In the genomic region with DNA sequence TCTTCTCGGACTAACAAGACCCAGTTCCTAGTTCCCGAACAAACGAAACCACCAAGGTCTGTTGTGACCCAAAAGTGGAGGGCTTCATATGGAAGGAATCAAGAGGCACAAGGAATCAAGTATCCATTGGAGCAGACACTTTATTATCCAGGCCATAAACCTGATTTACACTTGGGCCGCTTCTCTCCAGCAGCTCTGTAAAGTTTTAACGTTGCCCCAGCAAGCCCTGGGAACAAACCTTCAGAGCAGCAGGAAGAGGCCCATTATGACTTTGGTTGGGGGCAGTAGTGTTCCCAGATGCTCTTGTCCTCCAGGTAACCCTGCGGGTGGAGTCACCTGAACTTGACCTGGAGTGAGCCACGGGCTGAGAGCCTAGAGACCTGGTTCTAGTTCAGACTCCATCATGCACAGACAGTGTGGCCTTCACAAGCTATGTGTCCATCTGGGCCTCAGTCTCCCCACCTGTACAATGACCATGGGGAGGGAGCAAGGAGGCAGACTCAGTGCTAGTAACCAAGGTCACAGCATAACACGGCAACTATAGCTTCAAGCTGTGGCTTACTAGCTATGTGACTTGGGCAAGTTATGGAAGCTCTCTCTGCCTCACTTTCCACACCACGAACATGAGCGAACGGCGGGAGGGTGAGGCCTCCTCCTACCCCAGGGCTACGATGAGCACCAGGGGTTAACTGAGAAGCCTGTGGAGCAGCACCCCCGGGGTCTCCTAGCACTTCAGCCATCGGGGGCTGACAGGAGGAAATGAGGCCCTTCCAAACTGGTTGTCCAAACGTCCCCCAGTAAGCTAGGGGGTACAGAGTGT, we compare ENCODE assay signal across 27 cellular contexts.
DNase-seq lines count a peak whose midpoint lies in the region; ATAC-seq and TF ChIP-seq lines count a peak whose summit lies in the region.
"Had no signal": no experiment of that assay in that cellular context is flagged by ENCODE, and none has a peak within 500 bp of the region (broad histone marks: within the 10 kb centered on the region; RNA-seq: fewer than 3 reads in every experiment).

No MANE protein-coding gene starts in this region.

- H3K27me3 Mint-ChIP-seq in WTC11 (ENCODE audit: low read depth), result no peaks in the 10 kb centered on the region
- peaks cover 11% of the 10 kb centered on the region for H3K27me3 Mint-ChIP-seq in mesothelial cell of epicardium (ENCODE audit: low read depth)

- H3K36me3 Mint-ChIP-seq in WTC11 (no peaks in the 10 kb centered on the region), mesothelial cell of epicardium (no peaks in the 10 kb centered on the region)
- no peaks in the 10 kb centered on the region for H3K36me3 Mint-ChIP-seq in stimulated activated effector memory CD8-positive, alpha-beta T cell treated with anti-CD3 and anti-CD28 coated beads, Interleukin-12 subunit alpha, Interleukin-12 subunit beta, amount 100 ng/mL, for 72 hours
- H3K36me3 Mint-ChIP-seq: activated naive CD8-positive, alpha-beta T cell treated with anti-CD3 and anti-CD28 coated beads for 36 hours; natural killer cell treated with Interleukin-12 subunit alpha and Interleukin-12 subunit beta and Interleukin-15 and Interleukin-18, amount 100 ng/mL, for 72 hours had no signal

- CTCF ChIA-PET in HEK293 (lab: Yijun Ruan, JAX) (interaction anchor here (0.8 to 1.0 kb wide), 2 partner anchors 156 to 158 kb away, joined by 4 to 5 read pairs; no protein-coding TSS in a partner anchor), WTC11 (lab: Charles Lee) (interaction anchor here (0.9 to 1.0 kb wide), 3 partner anchors 10 to 158 kb away, joined by 3 to 4 read pairs (median 3); no protein-coding TSS in a partner anchor)

- H3K27ac ChIP-seq in HEK293 (ENCODE audit: extremely low read depth, low read depth, low read length), result no peak overlapping the region
- H3K27ac ChIP-seq: BLaER1, cardiac muscle cell, pancreas, thyroid gland had no signal

- H3K9me3 ChIP-seq in HEK293 (ENCODE audit: control insufficient read depth, insufficient read depth, low read depth, low read length), result no peaks in the 10 kb centered on the region
- H3K9me3 ChIP-seq: BLaER1, pancreas, thyroid gland had no signal

- H3K27ac Mint-ChIP-seq in WTC11, result no peak overlapping the region
- H3K27ac Mint-ChIP-seq in mesothelial cell of epicardium, result peak overlapping the region; percentile 44
- H3K27ac Mint-ChIP-seq in stimulated activated effector memory CD8-positive, alpha-beta T cell treated with anti-CD3 and anti-CD28 coated beads, Interleukin-12 subunit alpha, Interleukin-12 subunit beta, amount 100 ng/mL, for 72 hours, result no peak overlapping the region
- H3K27ac Mint-ChIP-seq: activated naive CD8-positive, alpha-beta T cell treated with anti-CD3 and anti-CD28 coated beads for 36 hours; activated T-helper 2 cell treated with anti-CD3 and anti-CD28 coated beads, Interferon-gamma antibody, Interleukin-2, Interleukin-4, amounts not matched to agents 10 μg/mL and 5 μg/mL and 100 μg/mL, durations not matched to agents 14 hours and 24 hours and 36 hours; natural killer cell treated with Interleukin-12 subunit alpha and Interleukin-12 subunit beta and Interleukin-15 and Interleukin-18, amount 100 ng/mL, for 72 hours had no signal

- H3K4me1 ChIP-seq in HEK293 (ENCODE audit: control insufficient read depth, insufficient read depth, low read length), result no peaks in the 10 kb centered on the region
- H3K4me1 ChIP-seq: pancreas, thyroid gland had no signal

- POLR2A ChIA-PET in HEK293 (lab: Yijun Ruan, JAX), result no interaction called here
- POLR2A ChIA-PET in WTC11 (lab: Charles Lee), result no interaction called here

- peak; percentile 1 for DNase-seq in WTC11 (ENCODE audit: low spot score)
- peak in 1 of 2 experiments; percentile 12 for DNase-seq in mesothelial cell of epicardium (ENCODE audit: low spot score in 2 of 2, unreplicated experiment in 2 of 2)
- DNase-seq in stimulated activated effector memory CD8-positive, alpha-beta T cell treated with anti-CD3 and anti-CD28 coated beads, Interleukin-12 subunit alpha, Interleukin-12 subunit beta, amount 100 ng/mL, for 72 hours (ENCODE audit: low spot score in 2 of 2), result no peak
- no peak for DNase-seq in NCI-H146 treated with DMSO at 0.1 percent for 48 hours (lab: John Stamatoyannopoulos, UW; ENCODE audit: unreplicated experiment)
- DNase-seq in NOMO-1 (lab: John Stamatoyannopoulos, UW; ENCODE audit: unreplicated experiment in 2 of 2), result no peak
- DNase-seq in NCI-H2107 treated with DMSO at 0.1 percent for 48 hours (lab: John Stamatoyannopoulos, UW; ENCODE audit: unreplicated experiment), result no peak
- DNase-seq: activated CD4-positive, alpha-beta T cell treated with anti-CD3 and anti-CD28 coated beads for 4 hours; activated naive CD8-positive, alpha-beta T cell treated with anti-CD3 and anti-CD28 coated beads for 36 hours; DMS153; foreskin melanocyte; MM.1S; NCI-H2029; NCI-H526; PC-3; retina; SHP77; stimulated activated CD8-positive, alpha-beta memory T cell treated with anti-CD3 and anti-CD28 coated beads, Interleukin-4, amount 100 ng/mL, for 48 hours; stimulated activated naive CD8-positive, alpha-beta T cell treated with anti-CD3 and anti-CD28 coated beads, Interleukin-15, amount 100 ng/mL, for 72 hours; thyroid gland had no signal

- H3K4me1 Mint-ChIP-seq in WTC11, result peaks cover 12% of the 10 kb centered on the region; the same call in 1 of the 2 replicates
- H3K4me1 Mint-ChIP-seq in mesothelial cell of epicardium, result peaks cover 16% of the 10 kb centered on the region
- H3K4me1 Mint-ChIP-seq in stimulated activated effector memory CD8-positive, alpha-beta T cell treated with anti-CD3 and anti-CD28 coated beads, Interleukin-12 subunit alpha, Interleukin-12 subunit beta, amount 100 ng/mL, for 72 hours, result no peaks in the 10 kb centered on the region
- H3K4me1 Mint-ChIP-seq: activated naive CD8-positive, alpha-beta T cell treated with anti-CD3 and anti-CD28 coated beads for 36 hours; stimulated activated naive CD8-positive, alpha-beta T cell treated with anti-CD3 and anti-CD28 coated beads, Interleukin-15, amount 100 ng/mL, for 72 hours had no signal

- TF ChIP-seq CTCF in HEK293 (tag by site-specific recombination; IDR thresholded peaks at IDR 0.05), result no peak
- TF ChIP-seq CTCF in WTC11 (IDR thresholded peaks at IDR 0.05), result no peak
- TF ChIP-seq CTCF in mesothelial cell of epicardium (IDR thresholded peaks at IDR 0.05; ENCODE audit: unreplicated experiment), result no peak

- H3K9me3 Mint-ChIP-seq in WTC11 (no peaks in the 10 kb centered on the region), mesothelial cell of epicardium (no peaks in the 10 kb centered on the region)
- H3K9me3 Mint-ChIP-seq in stimulated activated effector memory CD8-positive, alpha-beta T cell treated with anti-CD3 and anti-CD28 coated beads, Interleukin-12 subunit alpha, Interleukin-12 subunit beta, amount 100 ng/mL, for 72 hours, result no peaks in the 10 kb centered on the region
- H3K9me3 Mint-ChIP-seq: activated naive CD8-positive, alpha-beta T cell treated with anti-CD3 and anti-CD28 coated beads for 36 hours; activated T-helper 2 cell treated with anti-CD3 and anti-CD28 coated beads, Interferon-gamma antibody, Interleukin-2, Interleukin-4, amounts not matched to agents 10 μg/mL and 5 μg/mL and 100 μg/mL, durations not matched to agents 14 hours and 24 hours and 36 hours; natural killer cell treated with Interleukin-12 subunit alpha and Interleukin-12 subunit beta and Interleukin-15 and Interleukin-18, amount 100 ng/mL, for 72 hours; stimulated activated naive CD8-positive, alpha-beta T cell treated with anti-CD3 and anti-CD28 coated beads, Interleukin-15, amount 100 ng/mL, for 72 hours had no signal

- H3K4me3 ChIP-seq in HEK293 (ENCODE audit: low read depth, low read length), result no peak overlapping the region
- H3K4me3 ChIP-seq: BLaER1, cardiac muscle cell, lung, pancreas, thyroid gland had no signal

- no peaks in the 10 kb centered on the region for H3K36me3 ChIP-seq in HEK293 (ENCODE audit: control insufficient read depth in 2 of 2, insufficient read depth in 1 of 2, low read length in 2 of 2)
- H3K36me3 ChIP-seq: BLaER1, cardiac muscle cell, pancreas, thyroid gland had no signal

- no peak for ATAC-seq in WTC11
- ATAC-seq in stimulated activated effector memory CD8-positive, alpha-beta T cell treated with anti-CD3 and anti-CD28 coated beads, Interleukin-12 subunit alpha, Interleukin-12 subunit beta, amount 100 ng/mL, for 72 hours, result peak; percentile 33
- ATAC-seq: esophagus mucosa; natural killer cell treated with Interleukin-12 subunit alpha and Interleukin-12 subunit beta and Interleukin-15 and Interleukin-18, amount 100 ng/mL, for 72 hours; pancreas; PC-3; stimulated activated naive CD8-positive, alpha-beta T cell treated with anti-CD3 and anti-CD28 coated beads, Interleukin-15, amount 100 ng/mL, for 72 hours had no signal

- H3K4me3 Mint-ChIP-seq in WTC11, result no peak overlapping the region
- H3K4me3 Mint-ChIP-seq in mesothelial cell of epicardium, result no peak overlapping the region
- no peak overlapping the region for H3K4me3 Mint-ChIP-seq in stimulated activated effector memory CD8-positive, alpha-beta T cell treated with anti-CD3 and anti-CD28 coated beads, Interleukin-12 subunit alpha, Interleukin-12 subunit beta, amount 100 ng/mL, for 72 hours
- H3K4me3 Mint-ChIP-seq: activated naive CD8-positive, alpha-beta T cell treated with anti-CD3 and anti-CD28 coated beads for 36 hours; natural killer cell treated with Interleukin-12 subunit alpha and Interleukin-12 subunit beta and Interleukin-15 and Interleukin-18, amount 100 ng/mL, for 72 hours; stimulated activated naive CD8-positive, alpha-beta T cell treated with anti-CD3 and anti-CD28 coated beads, Interleukin-15, amount 100 ng/mL, for 72 hours had no signal

TF ChIP-seq in HEK293, 187 proteins besides CTCF, POLR2A, EP300 and RAD21:
- 0 out of 2 replicates have a peak, but pooled peaks have one; percentile 7 for TF ChIP-seq ZIC2 (tag by site-specific recombination; IDR thresholded peaks at IDR 0.05)
- no peak for TF ChIP-seq ZNF121 (tag by site-specific recombination; IDR thresholded peaks at IDR 0.05)
- no peak for TF ChIP-seq GFI1B (tag by site-specific recombination; IDR thresholded peaks at IDR 0.05)

TF ChIP-seq in WTC11, 78 proteins besides CTCF, POLR2A, EP300 and RAD21:
- no peak for TF ChIP-seq SP1 (CRISPR knock-in tag; conservative IDR thresholded peaks at IDR 0.05)
